1 cellular context compared by ENCODE assay signal in genomic region chr2:25014631-25015030, GRCh38.
A peak's percentile ranks its signal among the peaks of the same experiment; 100 is the strongest.
TF ChIP-seq lines count a peak whose summit lies in the region.

No MANE protein-coding gene starts in this region.

TF ChIP-seq in SK-N-SH treated with all-trans-retinoic acid at 6 μM for 48 hours, 23 proteins besides CTCF, POLR2A, EP300 and RAD21 (continued from another document):
- TF ChIP-seq TSHZ2 (CRISPR knock-in tag; IDR thresholded peaks at IDR 0.05) (0 out of 2 replicates have a peak, but pooled peaks have one; percentile 23), CSRNP3 (CRISPR knock-in tag; IDR thresholded peaks at IDR 0.05) (no peak)
